1 cellular context compared by ENCODE assay signal in genomic region chr9:133888048-133888778, GRCh38.
TF ChIP-seq lines count a peak whose summit lies in the region.

No MANE protein-coding gene starts in this region.

TF ChIP-seq in HepG2, 621 proteins besides CTCF, POLR2A, EP300 and RAD21 (continued from another document):
- TF ChIP-seq ZNF318 (CRISPR knock-in tag; IDR thresholded peaks at IDR 0.05) (no peak), ZNF510 (CRISPR knock-in tag; IDR thresholded peaks at IDR 0.05; ENCODE audit: low read depth) (no peak)
